ENCODE assay signal across 1 cellular context in genomic region chr1:113396585-113396984, GRCh38.
TF ChIP-seq lines count a peak whose summit lies in the region.

No MANE protein-coding gene starts in this region.

TF ChIP-seq in HEK293, 187 proteins besides CTCF, POLR2A, EP300 and RAD21 (continues in another document):
- no peak for TF ChIP-seq ZNF266 (tag by site-specific recombination; IDR thresholded peaks at IDR 0.05; ENCODE audit: low read depth)
- TF ChIP-seq MYNN (tag by site-specific recombination; IDR thresholded peaks at IDR 0.05; ENCODE audit: borderline replicate concordance): no peak
- no peak for TF ChIP-seq GFI1B (tag by site-specific recombination; IDR thresholded peaks at IDR 0.05)
- TF ChIP-seq ZNF660 (tag by site-specific recombination; IDR thresholded peaks at IDR 0.05): peak; percentile 79
- no peak for TF ChIP-seq ZBTB26 (tag by site-specific recombination; optimal IDR thresholded peaks at IDR 0.05)
- TF ChIP-seq EGR2 (tag by site-specific recombination; IDR thresholded peaks at IDR 0.05; ENCODE audit: low read depth): no peak
- TF ChIP-seq ZNF530 (tag by site-specific recombination; IDR thresholded peaks at IDR 0.05; ENCODE audit: low read depth): no peak
- TF ChIP-seq GLIS1 (tag by site-specific recombination; IDR thresholded peaks at IDR 0.05): no peak
- TF ChIP-seq ZNF248 (tag by site-specific recombination; IDR thresholded peaks at IDR 0.05): no peak
- TF ChIP-seq ZSCAN18 (tag by site-specific recombination; IDR thresholded peaks at IDR 0.05): no peak
- no peak for TF ChIP-seq BCL6B (tag by site-specific recombination; IDR thresholded peaks at IDR 0.05)
- TF ChIP-seq ZNF624 (tag by site-specific recombination; IDR thresholded peaks at IDR 0.05): no peak
- TF ChIP-seq TSHZ1 (tag by site-specific recombination; IDR thresholded peaks at IDR 0.05; ENCODE audit: borderline replicate concordance): no peak
- TF ChIP-seq FEZF1 (tag by site-specific recombination; IDR thresholded peaks at IDR 0.05): no peak
- no peak for TF ChIP-seq ZNF521 (tag by site-specific recombination; IDR thresholded peaks at IDR 0.05)
- TF ChIP-seq ZNF169 (tag by site-specific recombination; IDR thresholded peaks at IDR 0.05): no peak
- no peak for TF ChIP-seq ZNF366 (tag by site-specific recombination; conservative IDR thresholded peaks at IDR 0.05)
- TF ChIP-seq SCRT2 (tag by site-specific recombination; IDR thresholded peaks at IDR 0.05): 0 out of 2 replicates have a peak, but pooled peaks have one; percentile 11
- no peak for TF ChIP-seq ZNF404 (tag by site-specific recombination; IDR thresholded peaks at IDR 0.05)
- TF ChIP-seq ZNF555 (tag by site-specific recombination; conservative IDR thresholded peaks at IDR 0.05): no peak
- TF ChIP-seq ZNF426 (tag by site-specific recombination; IDR thresholded peaks at IDR 0.05): no peak
- TF ChIP-seq ZNF398 (tag by site-specific recombination; IDR thresholded peaks at IDR 0.05): no peak
- no peak for TF ChIP-seq ZNF280C (tag by site-specific recombination; IDR thresholded peaks at IDR 0.05)
- no peak for TF ChIP-seq ZNF133 (tag by site-specific recombination; IDR thresholded peaks at IDR 0.05)
- peak; percentile 57; the same call in 1 of the 2 replicates for TF ChIP-seq ZNF600 (tag by site-specific recombination; IDR thresholded peaks at IDR 0.05)
- TF ChIP-seq KLF10 (tag by site-specific recombination; IDR thresholded peaks at IDR 0.05): no peak
- peak; percentile 71 for TF ChIP-seq PRDM6 (tag by site-specific recombination; IDR thresholded peaks at IDR 0.05)
- peak; percentile 58; the same call in 1 of the 2 replicates for TF ChIP-seq ZNF335 (tag by site-specific recombination; conservative IDR thresholded peaks at IDR 0.05)
- TF ChIP-seq ZEB2 (tag by site-specific recombination; IDR thresholded peaks at IDR 0.05): peak; percentile 50; the same call in 1 of the 2 replicates
- 0 out of 2 replicates have a peak, but pooled peaks have one; percentile 25 for TF ChIP-seq ZNF558 (tag by site-specific recombination; IDR thresholded peaks at IDR 0.05)
- no peak for TF ChIP-seq ZNF341 (tag by site-specific recombination; IDR thresholded peaks at IDR 0.05; ENCODE audit: low read depth)
- no peak for TF ChIP-seq ZNF148 (tag by site-specific recombination; IDR thresholded peaks at IDR 0.05; ENCODE audit: borderline replicate concordance)
- no peak for TF ChIP-seq KLF16 (tag by site-specific recombination; IDR thresholded peaks at IDR 0.05)
- TF ChIP-seq ATF2 (tag by site-specific recombination; IDR thresholded peaks at IDR 0.05; ENCODE audit: low read depth): no peak
- TF ChIP-seq ELK4 (IDR thresholded peaks at IDR 0.05; ENCODE audit: borderline replicate concordance, low read depth, low read length): no peak
- no peak for TF ChIP-seq ZNF211 (tag by site-specific recombination; IDR thresholded peaks at IDR 0.05; ENCODE audit: low read depth)
- TF ChIP-seq ZNF621 (tag by site-specific recombination; IDR thresholded peaks at IDR 0.05): no peak
- TF ChIP-seq ZNF837 (tag by site-specific recombination; IDR thresholded peaks at IDR 0.05): no peak
- TF ChIP-seq IKZF3 (tag by site-specific recombination; IDR thresholded peaks at IDR 0.05): peak; percentile 72
- TF ChIP-seq SCRT1 (tag by site-specific recombination; IDR thresholded peaks at IDR 0.05; ENCODE audit: borderline replicate concordance): no peak
